In genomic region chr22:30763815-30764686, GRCh38 we compare ENCODE assay signal across 7 cellular contexts.
DNase-seq lines count a peak whose midpoint lies in the region; ATAC-seq, FAIRE-seq and TF ChIP-seq lines count a peak whose summit lies in the region.

No MANE protein-coding gene starts in this region.

- DNase-seq in GM12865 (ENCODE audit: low read depth), result peak; percentile 75
- DNase-seq in NCI-H1105 (lab: John Stamatoyannopoulos, UW), result peak; percentile 22
- peak; percentile 54 for DNase-seq in SKM-1 (lab: John Stamatoyannopoulos, UW; ENCODE audit: unreplicated experiment)
- DNase-seq in keratinocyte (ENCODE audit: low read depth, low spot score), result peak; percentile 58
- DNase-seq in stimulated activated CD4-positive, alpha-beta T cell treated with anti-CD3 and anti-CD28 coated beads, Interleukin-2, amount 100 ng/mL, for 48 hours, result peak; percentile 37 to 44

- H3K9me3 ChIP-seq in keratinocyte (ENCODE audit: control insufficient read depth, low read depth, low read length), result no peaks in the 10 kb centered on the region

- H3K79me2 ChIP-seq in keratinocyte (ENCODE audit: control insufficient read depth, insufficient read depth, low read length), result no peaks in the 10 kb centered on the region

- H3K4me2 ChIP-seq in keratinocyte (ENCODE audit: control insufficient read depth, extremely low read depth, insufficient read depth, low read depth, low read length), result peak overlapping the region; percentile 34

- H4K20me1 ChIP-seq in keratinocyte (ENCODE audit: control insufficient read depth, extremely low read depth, insufficient read depth, low read length), result no peaks in the 10 kb centered on the region

- dilution Hi-C loops in keratinocyte (cut with MboI; ENCODE audit: extremely low pct_ligation_motif_present, low sequenced_read_pairs), result no loop called here

- no peak overlapping the region for H3K27ac ChIP-seq in keratinocyte (ENCODE audit: control insufficient read depth, insufficient read depth, low read length)

- peaks cover 8% of the 10 kb centered on the region for H3K4me1 ChIP-seq in keratinocyte (ENCODE audit: control insufficient read depth, extremely low read depth, insufficient read depth, low read length)

- no peaks in the 10 kb centered on the region for H3K9me1 ChIP-seq in keratinocyte (ENCODE audit: control insufficient read depth, extremely low read depth, insufficient read depth, low read length)

- peak overlapping the region in 1 of 5 experiments; percentile 42 for H3K4me3 Mint-ChIP-seq in brain

- H3K9ac ChIP-seq in keratinocyte (ENCODE audit: control insufficient read depth, extremely low read depth, insufficient read depth, low read length), result no peak overlapping the region

- peaks cover 12% of the 10 kb centered on the region for H3K4me1 Mint-ChIP-seq in brain

- FAIRE-seq in keratinocyte (lab: Jason Lieb, UNC), result peak; percentile 97

- no peak for ATAC-seq in GM19324 (IDR thresholded peaks at IDR 0.05; ENCODE audit: low FRiP score, unreplicated experiment)

- no peaks in the 10 kb centered on the region for H3K9me3 Mint-ChIP-seq in brain

- H3K36me3 Mint-ChIP-seq in brain, result no peaks in the 10 kb centered on the region

- H3K36me3 ChIP-seq in keratinocyte (ENCODE audit: control insufficient read depth in 2 of 2, extremely low read depth in 1 of 2, insufficient read depth in 2 of 2, low read length in 2 of 2), result no peaks in the 10 kb centered on the region

- peaks cover 8% of the 10 kb centered on the region for H3K27me3 Mint-ChIP-seq in brain

- peak overlapping the region in 1 of 5 experiments; percentile 68 for H3K27ac Mint-ChIP-seq in brain

- no peak overlapping the region for H2AFZ ChIP-seq in keratinocyte (ENCODE audit: control insufficient read depth, low read length)

- H3K4me3 ChIP-seq in GM12865 (ENCODE audit: low read depth, low read length), result no peak overlapping the region
- H3K4me3 ChIP-seq in keratinocyte (ENCODE audit: control insufficient read depth in 2 of 3, extremely low read depth in 1 of 3, insufficient read depth in 2 of 3, low read depth in 1 of 3, low read length in 3 of 3), result no peak overlapping the region

- no peaks in the 10 kb centered on the region for H3K27me3 ChIP-seq in keratinocyte (ENCODE audit: control insufficient read depth, extremely low read depth, insufficient read depth, low read length)

- TF ChIP-seq CTCF in GM12865 (IDR thresholded peaks at IDR 0.05; ENCODE audit: insufficient read depth, low read depth, low read length, missing control alignments) (peak; percentile 70), brain (conservative IDR thresholded peaks at IDR 0.05) (peak; percentile 81 to 87), keratinocyte (optimal IDR thresholded peaks at IDR 0.05 in 1 of 3, IDR thresholded peaks at IDR 0.05 in 1 of 3, conservative IDR thresholded peaks at IDR 0.05 in 1 of 3; ENCODE audit: extremely low read depth in 1 of 3, insufficient read depth in 2 of 3, low read length in 3 of 3) (peak; percentile 69 to 79 (median 77))

Comparison
In these comparisons a context has a peak if more than half of its experiments do, and no peak if none do; other contexts are left out.
1. DNase-seq: peak in every context shown above with its lines; median percentile 75 in GM12865; 58 in keratinocyte; 54 in SKM-1; 40 in stimulated activated CD4-positive, alpha-beta T cell treated with anti-CD3 and anti-CD28 coated beads, Interleukin-2, amount 100 ng/mL, for 48 hours; 22 in NCI-H1105.